ENCODE assay signal across 22 cellular contexts in the genomic region with DNA sequence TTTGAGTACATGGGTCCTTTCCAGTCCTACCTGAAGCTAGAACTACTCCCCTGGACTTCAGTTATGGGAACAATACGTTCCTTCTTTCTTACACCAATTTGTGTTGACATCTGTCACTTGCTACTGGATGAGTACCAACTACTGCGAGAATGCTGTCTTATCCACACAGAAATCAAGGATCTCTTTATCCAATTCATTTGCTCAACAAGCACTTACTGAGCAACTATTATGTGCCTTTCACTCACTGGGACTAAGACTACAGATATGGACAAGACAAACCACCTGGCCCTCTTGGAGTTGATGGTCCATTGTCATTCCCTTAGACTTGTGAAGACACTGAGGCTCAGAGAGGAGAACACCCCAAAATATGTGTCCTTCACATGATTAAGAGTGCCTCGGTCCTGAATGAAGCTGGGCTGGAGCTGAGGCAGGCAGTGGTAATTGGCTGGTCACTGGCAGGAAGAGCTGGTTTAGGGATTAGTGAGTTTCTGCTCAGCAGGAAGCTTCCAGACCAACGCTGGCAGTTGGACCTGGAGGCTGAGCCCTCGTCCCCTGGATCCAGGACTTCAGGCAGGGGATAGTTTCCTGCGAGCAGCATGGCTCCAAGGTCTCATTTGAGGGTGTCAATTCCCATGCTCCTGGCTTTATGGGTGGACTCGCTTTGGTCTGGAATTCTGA. TPM values are rescaled to one million over a fixed set of nuclear protein-coding genes. Genes with fewer than 3 reads are reported as not detected.
A peak's percentile ranks its signal among the peaks of the same experiment; 100 is the strongest.
DNase-seq lines count a peak whose midpoint lies in the region; ATAC-seq and TF ChIP-seq lines count a peak whose summit lies in the region.
"Had no signal": no experiment of that assay in that cellular context is flagged by ENCODE, and none has a peak within 500 bp of the region (broad histone marks: within the 10 kb centered on the region; RNA-seq: fewer than 3 reads in every experiment).

No MANE protein-coding gene starts in this region.

- ATAC-seq in naive thymus-derived CD4-positive, alpha-beta T cell = peak; percentile 20

- H3K9ac ChIP-seq in endodermal cell (ENCODE audit: extremely low read depth, low read length, poor library complexity, severe bottlenecking) = no peak overlapping the region
- H3K9ac ChIP-seq: BLaER1 had no signal

- no peaks in the 10 kb centered on the region for H3K9me2 ChIP-seq in OCI-LY7 (ENCODE audit: insufficient read depth, low read length)

- WGBS in endodermal cell (ENCODE audit: insufficient coverage in 1 of 2, insufficient read length in 1 of 2), 2 experiments = 78 to 82% methylated on average over 5 to 7 of the region's 7 CpGs
- 89% methylated on average over 7 of the region's 7 CpGs for WGBS in esophagus muscularis mucosa

- H3K4me2 ChIP-seq in OCI-LY7 (ENCODE audit: low read length) = no peak overlapping the region

- H3K36me3 Mint-ChIP-seq in endodermal cell (ENCODE audit: low read depth) (no peaks in the 10 kb centered on the region), osteocyte (ENCODE audit: unreplicated experiment) (no peaks in the 10 kb centered on the region)
- H3K36me3 Mint-ChIP-seq in naive thymus-derived CD4-positive, alpha-beta T cell = peaks cover 0 to 4% (median 0%) of the 10 kb centered on the region in 5 donors
- H3K36me3 Mint-ChIP-seq: CD8-positive, alpha-beta memory T cell had no signal

- intact Hi-C loops in naive thymus-derived CD4-positive, alpha-beta T cell (cut with micrococcal nuclease) = no loop called here
- intact Hi-C loops in OCI-LY7 (cut with micrococcal nuclease; ENCODE audit: unreplicated experiment) = no loop called here
- intact Hi-C loops in esophagus muscularis mucosa (cut with DNase I) = no loop called here

- H3K9me3 ChIP-seq in endodermal cell (ENCODE audit: control insufficient read depth, low read length) = no peaks in the 10 kb centered on the region
- H3K9me3 ChIP-seq in naive thymus-derived CD4-positive, alpha-beta T cell (ENCODE audit: control insufficient read depth in 2 of 3, low read length in 3 of 3) = no peaks in the 10 kb centered on the region
- no peaks in the 10 kb centered on the region for H3K9me3 ChIP-seq in OCI-LY7 (ENCODE audit: low read length)
- H3K9me3 ChIP-seq in esophagus muscularis mucosa = no peaks in the 10 kb centered on the region
- H3K9me3 ChIP-seq: BLaER1 had no signal

- H3K4me3 ChIP-seq in H7 (ENCODE audit: insufficient read depth, low read depth, low read length) = no peak overlapping the region
- no peak overlapping the region for H3K4me3 ChIP-seq in endodermal cell (ENCODE audit: low read length)
- no peak overlapping the region for H3K4me3 ChIP-seq in naive thymus-derived CD4-positive, alpha-beta T cell (ENCODE audit: low read length)
- H3K4me3 ChIP-seq in OCI-LY7 (ENCODE audit: low read depth, low read length, poor library complexity, severe bottlenecking) = no peak overlapping the region
- no peak overlapping the region for H3K4me3 ChIP-seq in esophagus muscularis mucosa
- H3K4me3 ChIP-seq: BLaER1, SK-N-MC had no signal

- no peak overlapping the region for H2AFZ ChIP-seq in OCI-LY7 (ENCODE audit: low read length)

- DNase-seq in H7 (peak; percentile 70), NCI-H82 treated with DMSO at 0.1 percent for 48 hours (lab: John Stamatoyannopoulos, UW; ENCODE audit: unreplicated experiment) (peak; percentile 6), endodermal cell (peak; percentile 80), OCI-LY7 (ENCODE audit: low spot score) (no peak), osteocyte (ENCODE audit: extremely low spot score, unreplicated experiment) (no peak), esophagus muscularis mucosa (ENCODE audit: extremely low spot score) (no peak), NCI-H345 treated with DMSO at 0.1 percent for 48 hours (lab: John Stamatoyannopoulos, UW; ENCODE audit: unreplicated experiment) (no peak)
- no peak for DNase-seq in naive thymus-derived CD4-positive, alpha-beta T cell
- DNase-seq: CD8-positive, alpha-beta memory T cell; DMS53; EL; NCI-H1436; NCI-H2029; NCI-H446; NCI-H526 treated with DMSO at 0.1 percent for 48 hours; NK-92 treated with Interleukin-12 subunit alpha and Interleukin-12 subunit beta, amount 100 ng/mL, for 24 hours; Right ventricle myocardium superior had no signal

- H3K27me3 ChIP-seq in H7 (ENCODE audit: control insufficient read depth, insufficient read depth, low read length) (no peaks in the 10 kb centered on the region), endodermal cell (ENCODE audit: control insufficient read depth, insufficient read depth, low read length, poor library complexity, severe bottlenecking) (peaks cover 3% of the 10 kb centered on the region), esophagus muscularis mucosa (no peaks in the 10 kb centered on the region)
- H3K27me3 ChIP-seq in naive thymus-derived CD4-positive, alpha-beta T cell (ENCODE audit: control insufficient read depth in 2 of 2, insufficient read depth in 2 of 2, low read length in 2 of 2) = no peaks in the 10 kb centered on the region
- H3K27me3 ChIP-seq: BLaER1 had no signal

- H3K4me1 ChIP-seq in endodermal cell (ENCODE audit: control insufficient read depth, insufficient read depth, low read length) (no peaks in the 10 kb centered on the region), OCI-LY7 (ENCODE audit: insufficient read depth, low read length, poor library complexity, severe bottlenecking) (no peaks in the 10 kb centered on the region), esophagus muscularis mucosa (peaks cover 0 to 35% (median 18%) of the 10 kb centered on the region in 4 donors)
- no peaks in the 10 kb centered on the region for H3K4me1 ChIP-seq in naive thymus-derived CD4-positive, alpha-beta T cell (ENCODE audit: control insufficient read depth in 2 of 2, insufficient read depth in 2 of 2, low read length in 2 of 2)

- H3K27ac Mint-ChIP-seq in endodermal cell (no peak overlapping the region), osteocyte (ENCODE audit: unreplicated experiment) (no peak overlapping the region)
- peak overlapping the region in 1 of 9 donors; percentile 57 for H3K27ac Mint-ChIP-seq in naive thymus-derived CD4-positive, alpha-beta T cell
- H3K27ac Mint-ChIP-seq: CD8-positive, alpha-beta memory T cell had no signal

- no peak for TF ChIP-seq POLR2A in esophagus muscularis mucosa (IDR thresholded peaks at IDR 0.05; ENCODE audit: low read depth)

- POLR2A ChIA-PET in naive thymus-derived CD4-positive, alpha-beta T cell (lab: Charles Lee) = interaction anchor here (0.6 kb wide), 1 partner anchor 355 kb away, joined by 3 read pairs; no protein-coding TSS in a partner anchor
- POLR2A ChIA-PET in OCI-LY7 (lab: Charles Lee) = interaction anchor here (0.5 to 1.0 kb wide), 2 partner anchors 17 to 131 kb away, joined by 3 read pairs; no protein-coding TSS in a partner anchor

- peaks cover 7% of the 10 kb centered on the region for H3K27me3 Mint-ChIP-seq in endodermal cell (ENCODE audit: insufficient read depth)
- H3K27me3 Mint-ChIP-seq in naive thymus-derived CD4-positive, alpha-beta T cell = peaks cover 0 to 12% (median 6%) of the 10 kb centered on the region in 5 donors
- H3K27me3 Mint-ChIP-seq in osteocyte (ENCODE audit: unreplicated experiment) = no peaks in the 10 kb centered on the region

- H3K27ac ChIP-seq in endodermal cell (ENCODE audit: low read depth, low read length) (no peak overlapping the region), OCI-LY7 (ENCODE audit: low read depth, low read length, poor library complexity, severe bottlenecking) (no peak overlapping the region), esophagus muscularis mucosa (replicated peaks in 1 of 4) (no peak overlapping the region)
- H3K27ac ChIP-seq in naive thymus-derived CD4-positive, alpha-beta T cell (ENCODE audit: low read depth, low read length) = no peak overlapping the region
- H3K27ac ChIP-seq: BLaER1, SK-N-MC had no signal

- H3K4me1 Mint-ChIP-seq in endodermal cell (peaks cover 4% of the 10 kb centered on the region), osteocyte (ENCODE audit: unreplicated experiment) (peaks cover 28% of the 10 kb centered on the region)
- no peaks in the 10 kb centered on the region for H3K4me1 Mint-ChIP-seq in naive thymus-derived CD4-positive, alpha-beta T cell
- H3K4me1 Mint-ChIP-seq: CD8-positive, alpha-beta memory T cell had no signal

- no peak for TF ChIP-seq CTCF in endodermal cell (conservative IDR thresholded peaks at IDR 0.05)
- TF ChIP-seq CTCF in OCI-LY7 (conservative IDR thresholded peaks at IDR 0.05; ENCODE audit: low read length) = no peak
- TF ChIP-seq CTCF in osteocyte (IDR thresholded peaks at IDR 0.05) = no peak
- no peak for TF ChIP-seq CTCF in esophagus muscularis mucosa (IDR thresholded peaks at IDR 0.05)

- H4K20me1 ChIP-seq in OCI-LY7 (ENCODE audit: insufficient read depth, low read length) = no peaks in the 10 kb centered on the region
- H4K20me1 ChIP-seq: BLaER1 had no signal

- CTCF ChIA-PET in naive thymus-derived CD4-positive, alpha-beta T cell (lab: Charles Lee) = no interaction called here
- CTCF ChIA-PET in OCI-LY7 (lab: Charles Lee; ENCODE audit: unreplicated experiment) = no interaction called here

- H3K4me3 Mint-ChIP-seq in endodermal cell (no peak overlapping the region), osteocyte (ENCODE audit: unreplicated experiment) (no peak overlapping the region)
- H3K4me3 Mint-ChIP-seq in naive thymus-derived CD4-positive, alpha-beta T cell = no peak overlapping the region
- H3K4me3 Mint-ChIP-seq: CD8-positive, alpha-beta memory T cell had no signal

- H3K79me2 ChIP-seq in OCI-LY7 (ENCODE audit: insufficient read depth, low read depth, low read length) = no peaks in the 10 kb centered on the region

- H3K36me3 ChIP-seq in H7 (replicated peaks; ENCODE audit: control insufficient read depth, insufficient read depth, low read length) (no peaks in the 10 kb centered on the region), endodermal cell (ENCODE audit: control insufficient read depth, insufficient read depth, low read length) (no peaks in the 10 kb centered on the region), OCI-LY7 (ENCODE audit: insufficient read depth, low read length) (no peaks in the 10 kb centered on the region), esophagus muscularis mucosa (no peaks in the 10 kb centered on the region)
- H3K36me3 ChIP-seq in naive thymus-derived CD4-positive, alpha-beta T cell (ENCODE audit: control insufficient read depth in 2 of 3, insufficient read depth in 3 of 3, low read length in 3 of 3) = no peaks in the 10 kb centered on the region
- H3K36me3 ChIP-seq: BLaER1 had no signal

- BruUV-seq in OCI-LY7 (replicated peaks; lab: Mats Ljungman, UMichigan) = no TSS peak

- no peaks in the 10 kb centered on the region for H3K9me3 Mint-ChIP-seq in endodermal cell
- H3K9me3 Mint-ChIP-seq in naive thymus-derived CD4-positive, alpha-beta T cell = peaks cover 0 to 2% (median 0%) of the 10 kb centered on the region in 11 donors
- no peaks in the 10 kb centered on the region for H3K9me3 Mint-ChIP-seq in osteocyte (ENCODE audit: unreplicated experiment)
- H3K9me3 Mint-ChIP-seq: CD8-positive, alpha-beta memory T cell had no signal

- TF ChIP-seq EP300 in esophagus muscularis mucosa (IDR thresholded peaks at IDR 0.05) = no peak

RNA-seq across cellular contexts. Expression of a gene that starts 8.4 kb away (rescaled TPM):
- total RNA-seq in H7 (2014; rRNA removed; shearing (Covaris generic)) = 3.2 and 3.6 TPM in 2 replicates
- 1 to 10 TPM; 2.4 to 2.7 TPM for total RNA-seq in endodermal cell
- 3.2 TPM for polyA plus RNA-seq in endodermal cell (2013, experiment 1 of 2)
- polyA plus RNA-seq in endodermal cell (2013, experiment 2 of 2) = 3.6 TPM
- total RNA-seq in naive thymus-derived CD4-positive, alpha-beta T cell = 1 to 10 TPM in 1 of 5 experiments, not detected in 4; 1.6 TPM
- not detected for polyA plus RNA-seq in naive thymus-derived CD4-positive, alpha-beta T cell
- total RNA-seq in OCI-LY7 (2014; rRNA removed; shearing (Covaris generic)) = not detected in 2 replicates
- total RNA-seq in OCI-LY7 (2022) = not detected in 2 replicates
- 0.51 and 0.81 TPM in 2 replicates for total RNA-seq in osteocyte
- 10 to 100 TPM in 3 of 4 donors, 1 to 10 TPM in 1; 5.8 to 20.6 (median 10.1) TPM for total RNA-seq in esophagus muscularis mucosa
- total RNA-seq: CD8-positive, alpha-beta memory T cell; H4; HT-29 had no signal
- polyA plus RNA-seq: CD8-positive, alpha-beta memory T cell had no signal

RNA-seq across cellular contexts. Expression of a gene that starts 21.6 kb away (rescaled TPM):
- total RNA-seq in H7 (2014; rRNA removed; shearing (Covaris generic)) = 0.07 TPM in 1 of 2 replicates, not detected in the other
- total RNA-seq in endodermal cell = under 1 TPM; 0.31 to 0.49 TPM
- polyA plus RNA-seq in endodermal cell (2013, experiment 1 of 2) = 1.6 TPM
- 1.6 TPM for polyA plus RNA-seq in endodermal cell (2013, experiment 2 of 2)
- not detected for total RNA-seq in naive thymus-derived CD4-positive, alpha-beta T cell
- polyA plus RNA-seq in naive thymus-derived CD4-positive, alpha-beta T cell = not detected
- total RNA-seq in OCI-LY7 (2014; rRNA removed; shearing (Covaris generic)) = not detected in 2 replicates
- total RNA-seq in OCI-LY7 (2022) = not detected in 2 replicates
- not detected in 2 replicates for total RNA-seq in osteocyte
- total RNA-seq in esophagus muscularis mucosa = 1 to 10 TPM; 2.5 to 8.0 (median 3.8) TPM
- total RNA-seq: A673; CD8-positive, alpha-beta memory T cell; HT-29 had no signal
- polyA plus RNA-seq: CD8-positive, alpha-beta memory T cell had no signal

RNA-seq across cellular contexts. Expression of a gene that starts 46.3 kb away (rescaled TPM):
- 108 and 115 TPM in 2 replicates for total RNA-seq in H7 (2014; rRNA removed; shearing (Covaris generic))
- total RNA-seq in endodermal cell (100 to 1,000 TPM in 1 of 2 donors, 10 to 100 TPM in 1; 88.8 to 107 TPM), OCI-LY7 (2022) (104 and 108 TPM in 2 replicates), osteocyte (28.6 and 32.5 TPM in 2 replicates), esophagus muscularis mucosa (10 to 100 TPM; 27.4 to 46.0 (median 36.3) TPM)
- 50.0 TPM for polyA plus RNA-seq in endodermal cell (2013, experiment 1 of 2)
- 46.1 TPM for polyA plus RNA-seq in endodermal cell (2013, experiment 2 of 2)
- 10 to 100 TPM; 45.9 to 60.0 (median 54.6) TPM for total RNA-seq in naive thymus-derived CD4-positive, alpha-beta T cell
- polyA plus RNA-seq in naive thymus-derived CD4-positive, alpha-beta T cell = 10 to 100 TPM in 1 of 2 donors, 1 to 10 TPM in 1; 3.9 to 27.0 TPM
- 61.3 and 62.9 TPM in 2 replicates for total RNA-seq in OCI-LY7 (2014; rRNA removed; shearing (Covaris generic))

Comparison
In these comparisons a context has a peak if more than half of its experiments do, and no peak if none do; other contexts are left out.
1. DNase-seq: peak in H7 (single experiment), NCI-H82 treated with DMSO at 0.1 percent for 48 hours (single experiment) and endodermal cell (single experiment); none in naive thymus-derived CD4-positive, alpha-beta T cell (0 of 9), OCI-LY7 (single experiment), osteocyte (single experiment), esophagus muscularis mucosa (single experiment) and NCI-H345 treated with DMSO at 0.1 percent for 48 hours (single experiment).